In genomic region chr13:24746618-24747247, GRCh38 we compare ENCODE assay signal across 1 cellular context.
TF ChIP-seq lines count a peak whose summit lies in the region.

No MANE protein-coding gene starts in this region.

TF ChIP-seq in HepG2, 621 proteins besides CTCF, POLR2A, EP300 and RAD21:
- no peak for TF ChIP-seq ZNF24 (IDR thresholded peaks at IDR 0.05)
- TF ChIP-seq DBP (CRISPR knock-in tag; IDR thresholded peaks at IDR 0.05; ENCODE audit: not compliant biosample characterization): no peak
- TF ChIP-seq ZFP91 (CRISPR knock-in tag; IDR thresholded peaks at IDR 0.05; ENCODE audit: borderline replicate concordance): no peak
- peak; percentile 19 for TF ChIP-seq HNRNPLL (IDR thresholded peaks at IDR 0.05; ENCODE audit: low read depth, low read length, poor library complexity, severe bottlenecking)
- TF ChIP-seq ZNF205 (CRISPR knock-in tag; IDR thresholded peaks at IDR 0.05): no peak
